In the genomic region with DNA sequence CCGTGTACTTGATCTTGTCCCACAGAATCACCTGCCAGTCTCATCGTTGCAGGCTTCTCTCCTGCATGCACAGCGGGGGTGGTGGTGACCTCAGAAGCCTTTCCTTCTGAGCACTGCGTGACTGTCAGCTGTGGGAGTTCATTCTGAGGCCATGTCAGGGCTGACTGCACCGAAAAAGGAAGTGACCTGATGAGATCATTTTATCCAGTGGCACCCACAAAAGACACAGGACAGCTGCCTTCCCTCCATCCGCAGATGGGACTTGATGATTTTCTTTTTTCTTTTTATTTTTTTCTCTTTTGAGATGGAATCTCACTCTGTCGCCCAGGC, we compare ENCODE assay signal across 9 cellular contexts.
DNase-seq lines count a peak whose midpoint lies in the region; ATAC-seq and TF ChIP-seq lines count a peak whose summit lies in the region.
"Had no signal": no experiment of that assay in that cellular context is flagged by ENCODE, and none has a peak within 500 bp of the region (broad histone marks: within the 10 kb centered on the region; RNA-seq: fewer than 3 reads in every experiment).

No MANE protein-coding gene starts in this region.

- H3K27me3 ChIP-seq in left ventricle myocardium inferior (ENCODE audit: low read depth) (no peaks in the 10 kb centered on the region), upper lobe of right lung (no peaks in the 10 kb centered on the region)

- H3K9me3 Mint-ChIP-seq in activated naive CD4-positive, alpha-beta T cell treated with anti-CD3 and anti-CD28 coated beads, Interleukin-2, amount 50 U/mL, for 72 hours = no peaks in the 10 kb centered on the region

- H3K27ac ChIP-seq in left ventricle myocardium inferior (replicated peaks) = peak overlapping the region; percentile 27
- H3K27ac ChIP-seq in upper lobe of right lung = peak overlapping the region; percentile 60

- no peak overlapping the region for H3K27ac Mint-ChIP-seq in activated naive CD4-positive, alpha-beta T cell treated with anti-CD3 and anti-CD28 coated beads, Interleukin-2, amount 50 U/mL, for 72 hours

- H3K4me1 ChIP-seq in left ventricle myocardium inferior (peaks cover 17% of the 10 kb centered on the region), upper lobe of right lung (no peaks in the 10 kb centered on the region)

- no peaks in the 10 kb centered on the region for H3K9me3 ChIP-seq in left ventricle myocardium inferior (replicated peaks)
- no peaks in the 10 kb centered on the region for H3K9me3 ChIP-seq in upper lobe of right lung

- H3K36me3 ChIP-seq in left ventricle myocardium inferior (peaks cover 97% of the 10 kb centered on the region), upper lobe of right lung (peaks cover 53% of the 10 kb centered on the region)

- no peak overlapping the region for H3K4me3 ChIP-seq in left ventricle myocardium inferior
- no peak overlapping the region for H3K4me3 ChIP-seq in upper lobe of right lung

- TF ChIP-seq CTCF in left ventricle myocardium inferior (IDR thresholded peaks at IDR 0.05; ENCODE audit: borderline replicate concordance) = no peak
- TF ChIP-seq CTCF in upper lobe of right lung (IDR thresholded peaks at IDR 0.05) = no peak

- ATAC-seq in activated naive CD4-positive, alpha-beta T cell treated with anti-CD3 and anti-CD28 coated beads, Interleukin-2, amount 50 U/mL, for 72 hours = peak; percentile 44 to 81
- ATAC-seq in HG02970 (IDR thresholded peaks at IDR 0.05; ENCODE audit: low FRiP score, unreplicated experiment) = peak; percentile 97
- ATAC-seq in upper lobe of right lung = peak; percentile 78

- no peak for DNase-seq in activated naive CD4-positive, alpha-beta T cell treated with anti-CD3 and anti-CD28 coated beads, Interleukin-2, amount 50 U/mL, for 72 hours (ENCODE audit: low spot score in 2 of 2)
- no peak for DNase-seq in activated naive CD4-positive, alpha-beta T cell (lab: John Stamatoyannopoulos, UW)
- DNase-seq in RPMI7951 (ENCODE audit: low read depth) (peak; percentile 73), left ventricle myocardium inferior (peak; percentile 49), upper lobe of right lung (no peak), mesenteric fat pad (ENCODE audit: low spot score) (no peak), NCI-H345 (lab: John Stamatoyannopoulos, UW) (no peak)
- DNase-seq: DND-41 had no signal

- intact Hi-C loops in left ventricle myocardium inferior (cut with micrococcal nuclease) = no loop called here
- intact Hi-C loops in upper lobe of right lung (cut with DNase I) = no loop called here

- H3K36me3 Mint-ChIP-seq in activated naive CD4-positive, alpha-beta T cell treated with anti-CD3 and anti-CD28 coated beads, Interleukin-2, amount 50 U/mL, for 72 hours = no peaks in the 10 kb centered on the region

Comparison
In these comparisons a context has a peak if more than half of its experiments do, and no peak if none do; other contexts are left out.
1. DNase-seq: peak in RPMI7951 (single experiment) and left ventricle myocardium inferior (single experiment); none in activated naive CD4-positive, alpha-beta T cell treated with anti-CD3 and anti-CD28 coated beads, Interleukin-2, amount 50 U/mL, for 72 hours (0 of 2), activated naive CD4-positive, alpha-beta T cell (0 of 4), upper lobe of right lung (single experiment), mesenteric fat pad (single experiment) and NCI-H345 (single experiment).
2. Peak in every context shown above with its lines, with median percentiles within 50 percentile points of each other: ATAC-seq.